Comparison of ENCODE assay signal across 24 cellular contexts in genomic region chr17:37816951-37817350, GRCh38.
DNase-seq lines count a peak whose midpoint lies in the region; ATAC-seq and TF ChIP-seq lines count a peak whose summit lies in the region.
"Had no signal": no experiment of that assay in that cellular context is flagged by ENCODE, and none has a peak within 500 bp of the region (broad histone marks: within the 10 kb centered on the region; RNA-seq: fewer than 3 reads in every experiment).

No MANE protein-coding gene starts in this region.

- H3K27me3 Mint-ChIP-seq in naive thymus-derived CD8-positive, alpha-beta T cell: peaks cover 13 to 20% (median 15%) of the 10 kb centered on the region in 5 donors

- H3K4me1 Mint-ChIP-seq in naive thymus-derived CD8-positive, alpha-beta T cell: peaks cover 5 to 27% (median 8%) of the 10 kb centered on the region in 4 donors
- H3K4me1 Mint-ChIP-seq: natural killer cell had no signal

- H3K23ac ChIP-seq in IMR-90 (ENCODE audit: low read depth, low read length): peak overlapping the region; percentile 64
- no peak overlapping the region for H3K23ac ChIP-seq in mesenchymal stem cell (ENCODE audit: low read length in 2 of 2)

- H3K14ac ChIP-seq in IMR-90 (replicated peaks; ENCODE audit: low read depth, low read length): peak overlapping the region; percentile 81
- H3K14ac ChIP-seq in mesenchymal stem cell (ENCODE audit: low read length in 2 of 2): no peak overlapping the region

- intact Hi-C loops in IMR-90 (cut with micrococcal nuclease): loop anchor here (1.0 kb wide), 2 partner anchors 167 to 290 kb away; no protein-coding TSS in a partner anchor

- H2AK5ac ChIP-seq in IMR-90 (ENCODE audit: low read depth, low read length) (peak overlapping the region; percentile 61; the same call in 1 of the 2 replicates), mesenchymal stem cell (ENCODE audit: low read length, severe bottlenecking) (peak overlapping the region; percentile 81)

- no peak overlapping the region for H3K4me3 Mint-ChIP-seq in naive thymus-derived CD8-positive, alpha-beta T cell
- H3K4me3 Mint-ChIP-seq: activated naive CD4-positive, alpha-beta T cell treated with anti-CD3 and anti-CD28 coated beads for 36 hours; mesothelial cell of epicardium; natural killer cell; stimulated activated naive CD8-positive, alpha-beta T cell treated with anti-CD3 and anti-CD28 coated beads, Interleukin-15, amount 100 ng/mL, for 72 hours had no signal

- peak overlapping the region; percentile 19 to 92; a peak in 3 of 4 replicates for H4K8ac ChIP-seq in IMR-90 (ENCODE audit: low read depth in 2 of 2, low read length in 2 of 2)
- no peak overlapping the region for H4K8ac ChIP-seq in mesenchymal stem cell (ENCODE audit: low read length)

- no peaks in the 10 kb centered on the region for H3K79me2 ChIP-seq in DND-41 (ENCODE audit: insufficient read depth, low read length)

- no peak overlapping the region for H3K4me3 ChIP-seq in DND-41 (ENCODE audit: low read depth in 1 of 2, low read length in 2 of 2)
- no peak overlapping the region for H3K4me3 ChIP-seq in IMR-90 (ENCODE audit: insufficient read depth, low read depth, low read length)
- H3K4me3 ChIP-seq in mesenchymal stem cell (ENCODE audit: insufficient read depth in 1 of 2, low read depth in 1 of 2, low read length in 2 of 2): no peak overlapping the region
- H3K4me3 ChIP-seq: cardiac muscle cell, dorsolateral prefrontal cortex, heart right ventricle, left ventricle myocardium inferior, ovary, tibial artery had no signal

- BruUV-seq in IMR-90 (replicated peaks; lab: Mats Ljungman, UMichigan): no TSS peak

- peak; percentile 27 for TF ChIP-seq CTCF in DND-41 (IDR thresholded peaks at IDR 0.05; ENCODE audit: borderline replicate concordance, extremely low read depth, low read length, poor library complexity, severe bottlenecking)
- no peak for TF ChIP-seq CTCF in IMR-90 (conservative IDR thresholded peaks at IDR 0.05; ENCODE audit: low read depth, low read length)
- no peak for TF ChIP-seq CTCF in VCaP (conservative IDR thresholded peaks at IDR 0.05)

- no peaks in the 10 kb centered on the region for H3K9me3 Mint-ChIP-seq in naive thymus-derived CD8-positive, alpha-beta T cell
- H3K9me3 Mint-ChIP-seq: activated naive CD4-positive, alpha-beta T cell treated with anti-CD3 and anti-CD28 coated beads for 36 hours; natural killer cell; stimulated activated naive CD8-positive, alpha-beta T cell treated with anti-CD3 and anti-CD28 coated beads, Interleukin-15, amount 100 ng/mL, for 72 hours had no signal

- H3K56ac ChIP-seq in IMR-90 (ENCODE audit: extremely low read depth, insufficient read depth, low read length): no peak overlapping the region; the same call in 1 of the 2 replicates

- no peaks in the 10 kb centered on the region for H3K79me1 ChIP-seq in IMR-90 (ENCODE audit: low read depth in 1 of 2, low read length in 2 of 2)
- H3K79me1 ChIP-seq in mesenchymal stem cell (replicated peaks; ENCODE audit: low read length, poor library complexity, severe bottlenecking): peaks cover 3% of the 10 kb centered on the region

- H2AK9ac ChIP-seq in IMR-90 (replicated peaks; ENCODE audit: low read depth, low read length, poor library complexity): peak overlapping the region; percentile 65

- H3K9ac ChIP-seq in DND-41 (ENCODE audit: low read depth, low read length) (no peak overlapping the region), IMR-90 (ENCODE audit: low read depth, low read length) (no peak overlapping the region), mesenchymal stem cell (ENCODE audit: low read length) (no peak overlapping the region)

- H3K36me3 Mint-ChIP-seq in naive thymus-derived CD8-positive, alpha-beta T cell: no peaks in the 10 kb centered on the region
- H3K36me3 Mint-ChIP-seq: mesothelial cell of epicardium, natural killer cell had no signal

- H3K4ac ChIP-seq in IMR-90 (ENCODE audit: low read depth, low read length) (peak overlapping the region; percentile 74), mesenchymal stem cell (ENCODE audit: low read depth in 1 of 2, low read length in 2 of 2) (no peak overlapping the region)

- H3K27ac ChIP-seq in DND-41 (ENCODE audit: low read length) (no peak overlapping the region), IMR-90 (ENCODE audit: insufficient read depth, low read length) (no peak overlapping the region), VCaP (peak overlapping the region; percentile 9; the same call in 1 of the 2 replicates), mesenchymal stem cell (ENCODE audit: low read length, poor library complexity, severe bottlenecking) (no peak overlapping the region)
- H3K27ac ChIP-seq: cardiac muscle cell, dorsolateral prefrontal cortex, heart right ventricle, left ventricle myocardium inferior, ovary, RWPE1, tibial artery had no signal

- no peaks in the 10 kb centered on the region for H3K9me3 ChIP-seq in DND-41 (ENCODE audit: insufficient read depth, low read length, severe bottlenecking)
- H3K9me3 ChIP-seq in IMR-90 (ENCODE audit: control insufficient read depth, insufficient read depth, low read length): no peaks in the 10 kb centered on the region
- H3K9me3 ChIP-seq in mesenchymal stem cell (ENCODE audit: control insufficient read depth, low read length): no peaks in the 10 kb centered on the region
- H3K9me3 ChIP-seq: Caco-2, ovary, tibial artery had no signal

- TF ChIP-seq RAD21 in IMR-90 (IDR thresholded peaks at IDR 0.05; ENCODE audit: low read length): no peak

- peak overlapping the region; percentile 79 for H2BK20ac ChIP-seq in IMR-90 (ENCODE audit: low read depth, low read length)

- H4K5ac ChIP-seq in IMR-90 (ENCODE audit: low read depth, low read length): no peak overlapping the region

- H2BK120ac ChIP-seq in IMR-90 (ENCODE audit: low read depth, low read length): peak overlapping the region; percentile 78
- no peak overlapping the region for H2BK120ac ChIP-seq in mesenchymal stem cell (ENCODE audit: low read depth, low read length)

- peaks cover 8% of the 10 kb centered on the region for H3K27me3 ChIP-seq in DND-41 (ENCODE audit: insufficient read depth, low read length, poor library complexity)
- H3K27me3 ChIP-seq in IMR-90 (ENCODE audit: control insufficient read depth, insufficient read depth, low read length): no peaks in the 10 kb centered on the region
- H3K27me3 ChIP-seq in mesenchymal stem cell (ENCODE audit: control insufficient read depth in 1 of 2, insufficient read depth in 1 of 2, low read length in 2 of 2): peaks cover 0 to 56% of the 10 kb centered on the region in 2 experiments
- H3K27me3 ChIP-seq: cardiac muscle cell, ovary had no signal

- dilution Hi-C loops in IMR-90 (cut with HindIII; ENCODE audit: low sequenced_read_pairs, unreplicated experiment): no loop called here

- CTCF ChIA-PET in IMR-90 (lab: Yijun Ruan, JAX): interaction anchor here (0.8 to 3.2 kb wide), 8 partner anchors 8 to 208 kb away, joined by 3 to 18 read pairs (median 3); partner anchors contain the start of gene SYNRG

- peak overlapping the region; percentile 42 for H2BK5ac ChIP-seq in IMR-90 (ENCODE audit: low read depth, low read length, poor library complexity, severe bottlenecking)
- peak overlapping the region; percentile 53 for H2BK5ac ChIP-seq in mesenchymal stem cell (ENCODE audit: low read depth, low read length, poor library complexity, severe bottlenecking)

- POLR2A ChIA-PET in IMR-90 (lab: Charles Lee; ENCODE audit: unreplicated experiment): no interaction called here
- POLR2A ChIA-PET in naive thymus-derived CD8-positive, alpha-beta T cell (lab: Charles Lee): interaction anchor here (0.7 kb wide), 1 partner anchor 106 kb away, joined by 4 read pairs; no protein-coding TSS in a partner anchor

- H4K20me1 ChIP-seq in DND-41 (ENCODE audit: insufficient read depth, low read length): no peaks in the 10 kb centered on the region
- H4K20me1 ChIP-seq in IMR-90 (ENCODE audit: insufficient read depth, low read length): no peaks in the 10 kb centered on the region

- H2AFZ ChIP-seq in DND-41 (ENCODE audit: low read depth, low read length) (no peak overlapping the region), IMR-90 (replicated peaks; ENCODE audit: low read length, poor library complexity) (peak overlapping the region; percentile 76), mesenchymal stem cell (ENCODE audit: low read depth, low read length) (no peak overlapping the region)

- peak overlapping the region; percentile 92; the same call in 1 of the 3 replicates for H2BK15ac ChIP-seq in IMR-90 (ENCODE audit: low read depth, low read length)
- no peak overlapping the region for H2BK15ac ChIP-seq in mesenchymal stem cell (ENCODE audit: low read depth, poor library complexity, severe bottlenecking)

- H4K91ac ChIP-seq in IMR-90 (ENCODE audit: insufficient read depth, low read depth, low read length) (peak overlapping the region; percentile 82), mesenchymal stem cell (ENCODE audit: low read length) (no peak overlapping the region)

- no CpG with 5 or more reads among the region's 2 CpGs for WGBS in IMR-90 (ENCODE audit: extremely low coverage in 2 of 2, insufficient read length in 1 of 2), 2 experiments
- WGBS in mesenchymal stem cell: 6% methylated on average over 2 of the region's 2 CpGs

- DNase-seq in DND-41 (no peak), IMR-90 (peak; percentile 13), mesenchymal stem cell (no peak), islet precursor cell (no peak)
- DNase-seq in naive thymus-derived CD8-positive, alpha-beta T cell: no peak
- DNase-seq: activated T-cell treated with anti-CD3 and anti-CD28 coated beads, Interleukin-2, amount 50 U/mL, for 1 hour; dorsolateral prefrontal cortex; heart right ventricle; left ventricle myocardium inferior; natural killer cell; NCI-H1417 treated with DMSO at 0.1 percent for 48 hours; ovary; right cardiac atrium; T1000; tibial artery had no signal

- H3K4me2 ChIP-seq in DND-41 (ENCODE audit: insufficient read depth, low read length) (no peak overlapping the region), IMR-90 (ENCODE audit: low read depth, low read length) (no peak overlapping the region), mesenchymal stem cell (ENCODE audit: low read length, poor library complexity, severe bottlenecking) (no peak overlapping the region)

- H2BK12ac ChIP-seq in mesenchymal stem cell (ENCODE audit: low read length in 2 of 2): no peak overlapping the region

- no peaks in the 10 kb centered on the region for H3K36me3 ChIP-seq in DND-41 (ENCODE audit: insufficient read depth, low read length)
- no peaks in the 10 kb centered on the region for H3K36me3 ChIP-seq in IMR-90 (ENCODE audit: control insufficient read depth, insufficient read depth, low read length)
- H3K36me3 ChIP-seq in mesenchymal stem cell (ENCODE audit: control insufficient read depth in 1 of 2, insufficient read depth in 2 of 2, low read depth in 1 of 2, low read length in 2 of 2): no peaks in the 10 kb centered on the region
- H3K36me3 ChIP-seq: cardiac muscle cell, heart right ventricle, left ventricle myocardium inferior, ovary, tibial artery had no signal

- H3K4me1 ChIP-seq in DND-41 (ENCODE audit: insufficient read depth, low read length) (peaks cover 4% of the 10 kb centered on the region; the same call in 1 of the 2 replicates), IMR-90 (ENCODE audit: control insufficient read depth, insufficient read depth, low read length) (peaks cover 7% of the 10 kb centered on the region), mesenchymal stem cell (ENCODE audit: control insufficient read depth, insufficient read depth, low read depth, low read length) (peaks cover 8% of the 10 kb centered on the region)

- no peak for TF ChIP-seq POLR2A in IMR-90 (IDR thresholded peaks at IDR 0.05; ENCODE audit: low read depth, low read length)

- in situ Hi-C loops in IMR-90 (cut with MboI; ENCODE audit: low sequenced_read_pairs): loop anchor here (5.0 to 10.0 kb wide), 2 partner anchors 62 to 165 kb away; no protein-coding TSS in a partner anchor

- H3K9me1 ChIP-seq in IMR-90 (ENCODE audit: insufficient read depth, low read length): peaks cover 16% of the 10 kb centered on the region

- peak overlapping the region in 1 of 10 donors; percentile 15 for H3K27ac Mint-ChIP-seq in naive thymus-derived CD8-positive, alpha-beta T cell
- H3K27ac Mint-ChIP-seq: activated naive CD4-positive, alpha-beta T cell treated with anti-CD3 and anti-CD28 coated beads for 36 hours; mesothelial cell of epicardium; natural killer cell; stimulated activated naive CD8-positive, alpha-beta T cell treated with anti-CD3 and anti-CD28 coated beads, Interleukin-15, amount 100 ng/mL, for 72 hours had no signal

- no peak overlapping the region for H3K18ac ChIP-seq in IMR-90 (ENCODE audit: low read depth, low read length)
- no peak overlapping the region for H3K18ac ChIP-seq in mesenchymal stem cell (ENCODE audit: low read depth in 1 of 2, low read length in 2 of 2)

- ATAC-seq in DND-41 (ENCODE audit: insufficient read depth, low read depth): no peak
- no peak; the same call in 1 of the 2 replicates for ATAC-seq in IMR-90 (ENCODE audit: low read depth)
- no peak for ATAC-seq in GM18861 (IDR thresholded peaks at IDR 0.05; ENCODE audit: unreplicated experiment)
- no peak for ATAC-seq in HG03045 (IDR thresholded peaks at IDR 0.05; ENCODE audit: unreplicated experiment)
- ATAC-seq in naive thymus-derived CD8-positive, alpha-beta T cell: no peak
- ATAC-seq: heart right ventricle, natural killer cell, right cardiac atrium had no signal
